In the genomic region with DNA sequence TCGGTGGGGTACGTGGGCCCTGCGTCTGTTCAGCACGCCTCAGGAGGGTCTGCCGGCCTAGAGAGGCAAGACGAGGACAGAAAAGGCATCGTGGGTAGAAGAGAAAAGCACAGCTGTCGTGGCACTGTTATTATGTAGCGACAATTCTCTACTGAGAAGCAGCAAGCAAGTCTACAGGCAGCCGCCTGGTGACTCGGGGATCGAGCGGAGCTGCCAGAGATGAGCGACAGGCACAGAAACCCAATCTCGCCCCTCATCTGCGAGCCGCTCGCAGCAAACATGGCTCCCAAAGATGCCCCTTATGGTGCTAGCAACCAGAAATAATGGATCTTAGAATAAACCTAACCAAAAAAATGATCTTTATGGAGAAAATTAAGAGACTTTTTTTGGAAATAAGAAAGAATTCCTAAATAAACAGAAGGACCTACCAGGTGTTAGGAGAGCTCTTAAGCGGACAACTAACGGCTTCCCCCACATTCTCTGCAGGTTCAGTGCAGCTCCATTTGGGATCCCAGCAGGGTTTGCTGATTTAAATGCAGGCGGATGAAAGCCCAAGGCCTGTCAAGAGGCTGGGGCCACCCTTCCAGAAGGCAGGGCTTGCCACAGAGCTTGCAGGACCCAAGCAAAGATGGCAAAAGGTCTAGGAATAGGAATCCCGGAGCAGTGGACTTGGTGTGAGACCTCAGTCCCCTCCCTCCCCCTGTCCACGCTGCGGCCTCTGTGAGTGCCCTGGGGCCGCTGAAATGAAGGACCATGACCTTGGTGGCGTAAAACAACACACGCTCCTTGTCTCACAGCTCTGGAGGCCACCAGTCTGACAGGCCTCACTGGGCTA, we compare ENCODE assay signal across 1 cellular context.
A peak's percentile ranks its signal among the peaks of the same experiment; 100 is the strongest.
TF ChIP-seq lines count a peak whose summit lies in the region.

No MANE protein-coding gene starts in this region.

TF ChIP-seq in HepG2, 621 proteins besides CTCF, POLR2A, EP300 and RAD21:
- TF ChIP-seq ZFX (CRISPR knock-in tag; IDR thresholded peaks at IDR 0.05; ENCODE audit: low read depth), result 0 out of 2 replicates have a peak, but pooled peaks have one; percentile 19
- TF ChIP-seq RBM22 (optimal IDR thresholded peaks at IDR 0.05; ENCODE audit: low read length), result peak; percentile 57
- TF ChIP-seq ATF1 (CRISPR knock-in tag; IDR thresholded peaks at IDR 0.05), result no peak
